In the genomic region with DNA sequence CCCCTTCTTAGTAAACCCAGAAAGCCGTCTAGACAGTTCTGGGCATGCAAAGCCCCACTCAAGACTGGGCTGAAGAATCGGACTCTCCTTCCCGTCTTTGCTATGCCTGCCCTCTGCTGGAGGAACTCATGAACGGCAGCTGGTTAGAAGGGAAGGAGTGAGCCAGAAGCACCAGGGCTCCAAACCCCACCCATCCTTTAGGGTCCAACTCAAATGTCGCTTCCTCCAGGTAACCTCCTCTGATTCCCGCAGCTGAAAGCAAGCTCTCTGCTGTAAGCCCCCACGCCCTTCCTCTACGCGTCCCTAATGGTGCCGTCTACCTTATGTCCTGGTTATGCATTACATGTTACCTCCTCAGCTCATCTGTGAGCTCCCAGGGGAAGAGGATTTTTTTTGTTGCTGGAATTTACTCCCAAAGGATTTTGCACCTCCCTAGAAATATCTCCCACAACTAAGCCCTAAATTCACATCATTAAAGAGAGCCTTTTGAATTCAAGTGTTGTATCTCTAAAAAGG, we compare ENCODE assay signal across 8 cellular contexts. TPM values are rescaled to one million over a fixed set of nuclear protein-coding genes. Genes with fewer than 3 reads are reported as not detected.
DNase-seq lines count a peak whose midpoint lies in the region; ATAC-seq and TF ChIP-seq lines count a peak whose summit lies in the region.

No MANE protein-coding gene starts in this region.

- no peak overlapping the region for H3K9ac ChIP-seq in neural progenitor cell

- POLR2A ChIA-PET in Panc1 (lab: Charles Lee) = interaction anchor here (0.6 kb wide), 1 partner anchor 280 kb away, joined by 3 read pairs; no protein-coding TSS in a partner anchor

- peaks cover 8% of the 10 kb centered on the region for H3K27me3 Mint-ChIP-seq in neural progenitor cell (ENCODE audit: insufficient read depth, low read depth)

- TF ChIP-seq POLR2A in stomach (IDR thresholded peaks at IDR 0.05) = no peak

- no peaks in the 10 kb centered on the region for H3K79me2 ChIP-seq in neural progenitor cell (ENCODE audit: low read depth)

- no peak for TF ChIP-seq EP300 in stomach (IDR thresholded peaks at IDR 0.05)

- in situ Hi-C loops in Panc1 (cut with HindIII; ENCODE audit: low pct_unique_long_range_greater_than_20kb, low sequenced_read_pairs) = no loop called here

- peak overlapping the region; percentile 45 for H3K4me2 ChIP-seq in neural progenitor cell

- no peak overlapping the region for H3K4me3 ChIP-seq in Panc1 (ENCODE audit: low read depth in 2 of 2, low read length in 2 of 2)
- H3K4me3 ChIP-seq in fibroblast of the aortic adventitia (ENCODE audit: low read depth, low read length) = no peak overlapping the region
- no peak overlapping the region for H3K4me3 ChIP-seq in neural progenitor cell
- H3K4me3 ChIP-seq in stomach = no peak overlapping the region

- H4K20me1 ChIP-seq in neural progenitor cell (ENCODE audit: low read depth) = no peaks in the 10 kb centered on the region

- intact Hi-C loops in Panc1 (cut with micrococcal nuclease; ENCODE audit: unreplicated experiment) = loop anchor here (1.0 to 10.0 kb wide), 4 partner anchors 107 to 293 kb away; no protein-coding TSS in a partner anchor
- intact Hi-C loops in stomach (cut with DNase I; ENCODE audit: low total_unique reads) = loop anchor here (5.0 kb wide), 1 partner anchor 110 kb away; a partner anchor contains a TSS

- no TSS peak for BruUV-seq in Panc1 (replicated peaks; lab: Mats Ljungman, UMichigan)

- H3K36me3 ChIP-seq in Panc1 (ENCODE audit: control insufficient read depth, insufficient read depth, low read length) (no peaks in the 10 kb centered on the region; the same call in 1 of the 2 replicates), neural progenitor cell (no peaks in the 10 kb centered on the region), stomach (no peaks in the 10 kb centered on the region)

- peak; percentile 95 for TF ChIP-seq CTCF in Panc1 (IDR thresholded peaks at IDR 0.05)
- TF ChIP-seq CTCF in fibroblast of the aortic adventitia (IDR thresholded peaks at IDR 0.05; ENCODE audit: insufficient read depth, low read length) = peak; percentile 96
- TF ChIP-seq CTCF in neural progenitor cell (IDR thresholded peaks at IDR 0.05) = peak; percentile 85
- TF ChIP-seq CTCF in stomach (IDR thresholded peaks at IDR 0.05) = peak in 5 of 7 experiments; percentile 74 to 90 (median 82)

- H3K9me3 Mint-ChIP-seq in neural progenitor cell = no peaks in the 10 kb centered on the region

- H3K36me3 Mint-ChIP-seq in neural progenitor cell = no peaks in the 10 kb centered on the region

- H3K4me1 Mint-ChIP-seq in neural progenitor cell = peaks cover 24% of the 10 kb centered on the region

- H2AFZ ChIP-seq in neural progenitor cell (replicated peaks) = peak overlapping the region; percentile 75

- peak; percentile 61 for ATAC-seq in GM19025 (IDR thresholded peaks at IDR 0.05; ENCODE audit: low read depth, unreplicated experiment)
- ATAC-seq in Panc1 = peak; percentile 95

- peaks cover 7% of the 10 kb centered on the region for H3F3A ChIP-seq in neural progenitor cell (ENCODE audit: low read depth)

- H3K27me3 ChIP-seq in Panc1 (ENCODE audit: control insufficient read depth, insufficient read depth, low read length) (peaks cover 2% of the 10 kb centered on the region; the same call in 1 of the 2 replicates), neural progenitor cell (peaks cover 6% of the 10 kb centered on the region), stomach (peaks cover 0 to 64% (median under 1%) of the 10 kb centered on the region in 3 donors)

- H3K4me3 Mint-ChIP-seq in neural progenitor cell = no peak overlapping the region

- H3K27ac ChIP-seq in Panc1 (ENCODE audit: low read length) (no peak overlapping the region), neural progenitor cell (no peak overlapping the region), stomach (no peak overlapping the region)

- CTCF ChIA-PET in Panc1 (lab: Charles Lee) = interaction anchor here (0.8 to 1.3 kb wide), 4 partner anchors 111 to 292 kb away, joined by 3 to 12 read pairs (median 3); no protein-coding TSS in a partner anchor

- WGBS in stomach, 5 donors = 1 to 6% (median 3%) methylated on average over 9 to 10 of the region's 10 CpGs

- no peaks in the 10 kb centered on the region for H3K9me3 ChIP-seq in Panc1 (ENCODE audit: control insufficient read depth, insufficient read depth, low read depth, low read length)
- no peaks in the 10 kb centered on the region for H3K9me3 ChIP-seq in neural progenitor cell (ENCODE audit: low read depth)
- H3K9me3 ChIP-seq in stomach = no peaks in the 10 kb centered on the region

- H3K4me1 ChIP-seq in Panc1 (ENCODE audit: control insufficient read depth, insufficient read depth, low read length) (peaks cover 6% of the 10 kb centered on the region), neural progenitor cell (no peaks in the 10 kb centered on the region), stomach (peaks cover 0 to 8% (median 4%) of the 10 kb centered on the region in 4 donors)

- H3K27ac Mint-ChIP-seq in neural progenitor cell = no peak overlapping the region

- DNase-seq in AG08395 (ENCODE audit: low spot score) (peak; percentile 82), LHCN-M2 (ENCODE audit: low read depth) (peak; percentile 71), Panc1 (ENCODE audit: low read depth, low spot score) (peak; percentile 73), fibroblast of the aortic adventitia (ENCODE audit: low read depth) (peak; percentile 79), neural progenitor cell (ENCODE audit: low spot score) (peak; percentile 82), stomach (peak; percentile 83)
- DNase-seq in activated T-cell treated with anti-CD3 and anti-CD28 coated beads, Interleukin-2, amount 50 U/mL, for 48 hours = peak; percentile 86

RNA-seq across cellular contexts. Expression of a gene that starts 59.0 kb away (rescaled TPM):
- total RNA-seq in LHCN-M2 (2014; rRNA removed) (7.2 and 7.4 TPM in 2 replicates), Panc1 (2021; ENCODE audit: unreplicated experiment) (8.6 TPM), fibroblast of the aortic adventitia (ENCODE audit: low replicate concordance) (7.9 and 17.2 TPM in 2 replicates), neural progenitor cell (ENCODE audit: low replicate concordance) (9.3 and 14.2 TPM in 2 replicates), stomach (10 to 100 TPM in 2 of 5 donors, 1 to 10 TPM in 3; 1.2 to 19.6 (median 8.7) TPM)
- 4.8 TPM for polyA plus RNA-seq in LHCN-M2 (2012)
- 5.0 TPM for polyA plus RNA-seq in Panc1 (2012; ENCODE audit: insufficient read length)
- polyA plus RNA-seq in stomach = under 1 TPM; 0.08 to 0.44 (median 0.31) TPM
